ENCODE assay signal across 12 cellular contexts in genomic region chr12:92471551-92471950, GRCh38.
DNase-seq lines count a peak whose midpoint lies in the region; ATAC-seq lines count a peak whose summit lies in the region.
"Had no signal": no experiment of that assay in that cellular context is flagged by ENCODE, and none has a peak within 500 bp of the region (broad histone marks: within the 10 kb centered on the region; RNA-seq: fewer than 3 reads in every experiment).

No MANE protein-coding gene starts in this region.

- H3K27ac ChIP-seq in right cardiac atrium (ENCODE audit: low read length) = no peak overlapping the region

- no peaks in the 10 kb centered on the region for H3K9me3 Mint-ChIP-seq in activated naive CD4-positive, alpha-beta T cell treated with anti-CD3 and anti-CD28 coated beads for 36 hours
- H3K9me3 Mint-ChIP-seq in stimulated activated naive B cell treated with anti-CD40 and anti-IgM and Interleukin-4, amounts not matched to agents 10 μg/mL and 1 μg/mL and 100 μg/mL, for 72 hours = peaks cover 0 to 2% of the 10 kb centered on the region in 2 donors

- 96% methylated on average over 1 of the region's 1 CpG for WGBS in right cardiac atrium

- H3K36me3 Mint-ChIP-seq in activated naive CD4-positive, alpha-beta T cell treated with anti-CD3 and anti-CD28 coated beads for 36 hours (ENCODE audit: low read depth) = peaks cover under 1% of the 10 kb centered on the region
- H3K36me3 Mint-ChIP-seq in stimulated activated naive B cell treated with anti-CD40 and anti-IgM and Interleukin-4, amounts not matched to agents 10 μg/mL and 1 μg/mL and 100 μg/mL, for 72 hours = peaks cover 4 to 8% of the 10 kb centered on the region in 2 donors

- ATAC-seq in GM21825 (IDR thresholded peaks at IDR 0.05; ENCODE audit: unreplicated experiment) (peak; percentile 43), HG03432 (IDR thresholded peaks at IDR 0.05; ENCODE audit: unreplicated experiment) (peak; percentile 52), right cardiac atrium (no peak)
- peak; percentile 38 to 44 for ATAC-seq in stimulated activated naive B cell treated with anti-CD40 and anti-IgM and Interleukin-4, amounts not matched to agents 10 μg/mL and 1 μg/mL and 100 μg/mL, for 72 hours (replicated peaks)
- no peak for ATAC-seq in activated CD4-positive, CD25-positive, alpha-beta regulatory T cell treated with anti-CD3 and anti-CD28 coated beads, Interleukin-2, amount 50 U/mL, for 24 hours

- CTCF ChIA-PET in activated naive CD4-positive, alpha-beta T cell treated with anti-CD3 and anti-CD28 coated beads for 36 hours (lab: Charles Lee) = no interaction called here

- H3K27ac Mint-ChIP-seq in activated naive CD4-positive, alpha-beta T cell treated with anti-CD3 and anti-CD28 coated beads for 36 hours = peak overlapping the region; percentile 63
- peak overlapping the region; percentile 44 for H3K27ac Mint-ChIP-seq in stimulated activated naive B cell treated with anti-CD40 and anti-IgM and Interleukin-4, amounts not matched to agents 10 μg/mL and 1 μg/mL and 100 μg/mL, for 72 hours

- intact Hi-C loops in activated naive CD4-positive, alpha-beta T cell treated with anti-CD3 and anti-CD28 coated beads for 36 hours (cut with micrococcal nuclease) = loop anchor here (2.0 to 5.0 kb wide), 5 partner anchors 39 to 594 kb away; no protein-coding TSS in a partner anchor
- intact Hi-C loops in right cardiac atrium (cut with DNase I) = no loop called here

- H3K4me3 ChIP-seq in right cardiac atrium (ENCODE audit: low read length) = no peak overlapping the region

- H3K4me1 ChIP-seq in right cardiac atrium (ENCODE audit: control insufficient read depth, insufficient read depth, low read length) = peaks cover 4% of the 10 kb centered on the region

- H3K4me3 Mint-ChIP-seq in activated naive CD4-positive, alpha-beta T cell treated with anti-CD3 and anti-CD28 coated beads for 36 hours = no peak overlapping the region
- peak overlapping the region; percentile 3 to 51 for H3K4me3 Mint-ChIP-seq in stimulated activated naive B cell treated with anti-CD40 and anti-IgM and Interleukin-4, amounts not matched to agents 10 μg/mL and 1 μg/mL and 100 μg/mL, for 72 hours

- H3K4me1 Mint-ChIP-seq in activated naive CD4-positive, alpha-beta T cell treated with anti-CD3 and anti-CD28 coated beads for 36 hours (ENCODE audit: low read depth) = peaks cover 47% of the 10 kb centered on the region
- H3K4me1 Mint-ChIP-seq in stimulated activated naive B cell treated with anti-CD40 and anti-IgM and Interleukin-4, amounts not matched to agents 10 μg/mL and 1 μg/mL and 100 μg/mL, for 72 hours = peaks cover 36 to 88% of the 10 kb centered on the region in 2 donors

- no peaks in the 10 kb centered on the region for H3K27me3 Mint-ChIP-seq in activated naive CD4-positive, alpha-beta T cell treated with anti-CD3 and anti-CD28 coated beads for 36 hours (ENCODE audit: low read depth)
- no peaks in the 10 kb centered on the region for H3K27me3 Mint-ChIP-seq in stimulated activated naive B cell treated with anti-CD40 and anti-IgM and Interleukin-4, amounts not matched to agents 10 μg/mL and 1 μg/mL and 100 μg/mL, for 72 hours

- no peaks in the 10 kb centered on the region for H3K9me3 ChIP-seq in right cardiac atrium (ENCODE audit: control insufficient read depth, low read length)

- DNase-seq in activated naive CD4-positive, alpha-beta T cell treated with anti-CD3 and anti-CD28 coated beads for 36 hours = no peak
- DNase-seq in activated naive CD4-positive, alpha-beta T cell treated with Interleukin-2 at 50 U/mL for 16 hours = no peak
- DNase-seq in stimulated activated naive B cell treated with anti-CD40 and anti-IgM and Interleukin-4, amounts not matched to agents 10 μg/mL and 1 μg/mL and 100 μg/mL, for 72 hours = no peak
- DNase-seq in putamen (ENCODE audit: low spot score) = no peak
- DNase-seq in right cardiac atrium = no peak
- DNase-seq: activated effector memory CD4-positive, alpha-beta T cell treated with Interleukin-2 at 50 U/mL for 16 hours; KG1; left colon; nucleus accumbens had no signal

- H3K27me3 ChIP-seq in right cardiac atrium (ENCODE audit: control insufficient read depth, insufficient read depth) = no peaks in the 10 kb centered on the region

Comparison
In these comparisons a context has a peak if more than half of its experiments do, and no peak if none do; other contexts are left out.
1. ATAC-seq: peak in GM21825 (single experiment), HG03432 (single experiment) and stimulated activated naive B cell treated with anti-CD40 and anti-IgM and Interleukin-4, amounts not matched to agents 10 μg/mL and 1 μg/mL and 100 μg/mL, for 72 hours (2 of 2); none in right cardiac atrium (0 of 2) and activated CD4-positive, CD25-positive, alpha-beta regulatory T cell treated with anti-CD3 and anti-CD28 coated beads, Interleukin-2, amount 50 U/mL, for 24 hours (0 of 2).